ENCODE assay signal across 8 cellular contexts in genomic region chr12:103956515-103957027, GRCh38. TPM values are rescaled to one million over a fixed set of nuclear protein-coding genes. Genes with fewer than 3 reads are reported as not detected.
DNase-seq lines count a peak whose midpoint lies in the region; ATAC-seq and TF ChIP-seq lines count a peak whose summit lies in the region.

No MANE protein-coding gene starts in this region.

- H3K27me3 ChIP-seq in body of pancreas = no peaks in the 10 kb centered on the region
- H3K27me3 ChIP-seq in thoracic aorta (replicated peaks; ENCODE audit: insufficient read depth) = no peaks in the 10 kb centered on the region

- peak overlapping the region; percentile 91 for H3K9ac ChIP-seq in ES-I3 (ENCODE audit: low read depth, low read length)

- H3K4me3 ChIP-seq in body of pancreas = peak overlapping the region; percentile 43 to 47
- peak overlapping the region; percentile 84 for H3K4me3 ChIP-seq in thoracic aorta

- TF ChIP-seq CTCF in body of pancreas (IDR thresholded peaks at IDR 0.05) (no peak), thoracic aorta (IDR thresholded peaks at IDR 0.05) (no peak)

- no peak for TF ChIP-seq POLR2A in body of pancreas (IDR thresholded peaks at IDR 0.05)

- intact Hi-C loops in body of pancreas (cut with DNase I) = no loop called here

- H3K4me1 ChIP-seq in ES-I3 (ENCODE audit: insufficient read depth, low read length) (no peaks in the 10 kb centered on the region), body of pancreas (peaks cover 21% of the 10 kb centered on the region), thoracic aorta (ENCODE audit: control insufficient read depth in 1 of 2, low read depth in 2 of 2) (peaks cover 9 to 16% of the 10 kb centered on the region in 2 donors)

- peak overlapping the region; percentile 67 to 96 (median 82) for H3K27ac ChIP-seq in body of pancreas
- peak overlapping the region; percentile 91 to 97 for H3K27ac ChIP-seq in thoracic aorta

- H3K9me3 ChIP-seq in ES-I3 (ENCODE audit: control insufficient read depth, insufficient read depth, low read length) (no peaks in the 10 kb centered on the region), body of pancreas (no peaks in the 10 kb centered on the region), thoracic aorta (no peaks in the 10 kb centered on the region)

- H3K36me3 ChIP-seq in ES-I3 (ENCODE audit: insufficient read depth, low read length) = peaks cover 20% of the 10 kb centered on the region
- H3K36me3 ChIP-seq in body of pancreas (replicated peaks in 1 of 2; ENCODE audit: insufficient read depth in 1 of 2, low read depth in 2 of 2) = peaks cover 3 to 5% of the 10 kb centered on the region in 2 donors
- peaks cover 18% of the 10 kb centered on the region for H3K36me3 ChIP-seq in thoracic aorta

- ATAC-seq in GM21528 (IDR thresholded peaks at IDR 0.05; ENCODE audit: low FRiP score, unreplicated experiment) (peak; percentile 35), body of pancreas (peak; percentile 41), left lobe of liver (peak; percentile 64), thoracic aorta (ENCODE audit: insufficient number of reproducible peaks, low FRiP score, low read depth) (peak; percentile 16)

- DNase-seq in KG1 (lab: John Stamatoyannopoulos, UW) (peak; percentile 76), body of pancreas (peak in 1 of 4 donors; percentile 12), left lobe of liver (ENCODE audit: low spot score) (peak; percentile 61), thoracic aorta (ENCODE audit: low spot score) (no peak), MV-4-11 (lab: John Stamatoyannopoulos, UW) (no peak), retina (no peak)

- WGBS in body of pancreas, 2 donors = 0% methylated on average over 17 to 31 of the region's 31 CpGs

RNA-seq across cellular contexts. Expression of gene TDG, which starts 9.1 kb away (rescaled TPM):
- total RNA-seq in body of pancreas = 10 to 100 TPM; 13.2 to 17.5 TPM
- 7.0 TPM for total RNA-seq in left lobe of liver
- 10 to 100 TPM in 1 of 2 donors, 1 to 10 TPM in 1; 8.0 to 24.5 TPM for total RNA-seq in thoracic aorta

RNA-seq across cellular contexts. Expression of gene HSP90B1, which starts 26.4 kb away (rescaled TPM):
- total RNA-seq in body of pancreas (100 to 1,000 TPM; 216 to 628 TPM), left lobe of liver (617 TPM), thoracic aorta (100 to 1,000 TPM; 403 to 522 TPM)

Comparison
In these comparisons a context has a peak if more than half of its experiments do, and no peak if none do; other contexts are left out.
1. DNase-seq: peak in KG1 (single experiment) and left lobe of liver (single experiment); none in thoracic aorta (single experiment), MV-4-11 (single experiment) and retina (single experiment).
2. Peak in every context shown above with its lines, with median percentiles within 50 percentile points of each other: ATAC-seq.